14 cellular contexts compared by ENCODE assay signal in genomic region chr2:43192939-43193651, GRCh38. TPM values are rescaled to one million over a fixed set of nuclear protein-coding genes. Genes with fewer than 3 reads are reported as not detected.
A peak's percentile ranks its signal among the peaks of the same experiment; 100 is the strongest.
DNase-seq lines count a peak whose midpoint lies in the region; ATAC-seq and TF ChIP-seq lines count a peak whose summit lies in the region.
"Had no signal": no experiment of that assay in that cellular context is flagged by ENCODE, and none has a peak within 500 bp of the region (broad histone marks: within the 10 kb centered on the region; RNA-seq: fewer than 3 reads in every experiment).

No MANE protein-coding gene starts in this region.

- no peak overlapping the region for H2AFZ ChIP-seq in smooth muscle cell (ENCODE audit: low read depth)

- H3K9me3 Mint-ChIP-seq in activated naive CD4-positive, alpha-beta T cell treated with anti-CD3 and anti-CD28 coated beads, Interleukin-2, amount 50 U/mL, for 24 hours: no peaks in the 10 kb centered on the region
- no peaks in the 10 kb centered on the region for H3K9me3 Mint-ChIP-seq in mesothelial cell of epicardium

- intact Hi-C loops in transverse colon (cut with DNase I; ENCODE audit: low total_unique reads): no loop called here

- H3K4me1 ChIP-seq in transverse colon (peaks cover 13 to 51% (median 37%) of the 10 kb centered on the region in 4 donors), smooth muscle cell (ENCODE audit: low read depth) (no peaks in the 10 kb centered on the region)

- H3K9me3 ChIP-seq in transverse colon (no peaks in the 10 kb centered on the region), smooth muscle cell (replicated peaks; ENCODE audit: low read depth) (no peaks in the 10 kb centered on the region)
- H3K9me3 ChIP-seq: tibial nerve had no signal

- H3K27me3 ChIP-seq in transverse colon: no peaks in the 10 kb centered on the region
- no peaks in the 10 kb centered on the region for H3K27me3 ChIP-seq in smooth muscle cell (ENCODE audit: low read depth)
- H3K27me3 ChIP-seq: tibial nerve had no signal

- TF ChIP-seq EP300 in transverse colon (IDR thresholded peaks at IDR 0.05; ENCODE audit: low read depth): no peak

- H3F3A ChIP-seq in smooth muscle cell (ENCODE audit: low read depth): no peaks in the 10 kb centered on the region

- H3K9ac ChIP-seq in smooth muscle cell (ENCODE audit: low read depth): no peak overlapping the region

- H3K4me3 ChIP-seq in transverse colon: no peak overlapping the region
- no peak overlapping the region for H3K4me3 ChIP-seq in smooth muscle cell
- H3K4me3 ChIP-seq: tibial nerve had no signal

- TF ChIP-seq POLR2A in transverse colon (IDR thresholded peaks at IDR 0.05): no peak

- 61% methylated on average over 10 of the region's 10 CpGs; no CpG with 5 or more reads in 1 of the 2 donors for WGBS in transverse colon (ENCODE audit: low coverage in 1 of 2), 2 donors
- 82% methylated on average over 10 of the region's 10 CpGs for WGBS in smooth muscle cell (ENCODE audit: low lambda C conversion rate)

- H3K4me3 Mint-ChIP-seq in activated naive CD4-positive, alpha-beta T cell treated with anti-CD3 and anti-CD28 coated beads, Interleukin-2, amount 50 U/mL, for 24 hours: peak overlapping the region; percentile 91
- no peak overlapping the region for H3K4me3 Mint-ChIP-seq in mesothelial cell of epicardium

- H3K27me3 Mint-ChIP-seq in activated naive CD4-positive, alpha-beta T cell treated with anti-CD3 and anti-CD28 coated beads, Interleukin-2, amount 50 U/mL, for 24 hours: no peaks in the 10 kb centered on the region
- H3K27me3 Mint-ChIP-seq in mesothelial cell of epicardium (ENCODE audit: low read depth): no peaks in the 10 kb centered on the region

- H3K27ac ChIP-seq in transverse colon: peak overlapping the region; percentile 86 to 92 (median 88)
- no peak overlapping the region for H3K27ac ChIP-seq in smooth muscle cell (ENCODE audit: low read depth)

- no peaks in the 10 kb centered on the region for H3K36me3 ChIP-seq in transverse colon
- H3K36me3 ChIP-seq in smooth muscle cell (ENCODE audit: low read depth): no peaks in the 10 kb centered on the region
- H3K36me3 ChIP-seq: tibial nerve had no signal

- no peaks in the 10 kb centered on the region for H3K79me2 ChIP-seq in smooth muscle cell (ENCODE audit: low read depth)

- no peaks in the 10 kb centered on the region for H4K20me1 ChIP-seq in smooth muscle cell (ENCODE audit: low read depth)

- H3K27ac Mint-ChIP-seq in activated naive CD4-positive, alpha-beta T cell treated with anti-CD3 and anti-CD28 coated beads, Interleukin-2, amount 50 U/mL, for 24 hours: peak overlapping the region; percentile 97
- peak overlapping the region; percentile 63 for H3K27ac Mint-ChIP-seq in mesothelial cell of epicardium

- in situ Hi-C loops in transverse colon (cut with MboI; ENCODE audit: low pct_ligation_motif_present in 1 of 4, low pct_unique_long_range_greater_than_20kb in 1 of 4, low sequenced_read_pairs in 3 of 4): no loop called here

- TF ChIP-seq CTCF in mesothelial cell of epicardium (IDR thresholded peaks at IDR 0.05; ENCODE audit: unreplicated experiment): no peak
- TF ChIP-seq CTCF in transverse colon (IDR thresholded peaks at IDR 0.05): no peak
- TF ChIP-seq CTCF in smooth muscle cell (IDR thresholded peaks at IDR 0.05; ENCODE audit: borderline replicate concordance, insufficient read depth, poor library complexity, severe bottlenecking): no peak

- ATAC-seq in HG02759 (IDR thresholded peaks at IDR 0.05; ENCODE audit: unreplicated experiment): no peak
- ATAC-seq: left cardiac atrium had no signal

- H3K4me2 ChIP-seq in smooth muscle cell: no peak overlapping the region

- H3K36me3 Mint-ChIP-seq in activated naive CD4-positive, alpha-beta T cell treated with anti-CD3 and anti-CD28 coated beads, Interleukin-2, amount 50 U/mL, for 24 hours: peaks cover 2% of the 10 kb centered on the region
- H3K36me3 Mint-ChIP-seq in mesothelial cell of epicardium: no peaks in the 10 kb centered on the region

- H3K4me1 Mint-ChIP-seq in activated naive CD4-positive, alpha-beta T cell treated with anti-CD3 and anti-CD28 coated beads, Interleukin-2, amount 50 U/mL, for 24 hours: peaks cover 71% of the 10 kb centered on the region
- peaks cover 20% of the 10 kb centered on the region for H3K4me1 Mint-ChIP-seq in mesothelial cell of epicardium

- DNase-seq in activated naive CD4-positive, alpha-beta T cell treated with Interleukin-2 at 50 U/mL for 16 hours: peak; percentile 30
- no peak for DNase-seq in activated naive CD4-positive, alpha-beta T cell treated with anti-CD3 and anti-CD28 coated beads, Interleukin-2, amount 50 U/mL, for 16 hours
- DNase-seq in mesothelial cell of epicardium (ENCODE audit: low spot score in 2 of 2, unreplicated experiment in 2 of 2): no peak
- DNase-seq in transverse colon: peak; percentile 40
- no peak for DNase-seq in smooth muscle cell (lab: John Stamatoyannopoulos, UW; ENCODE audit: unreplicated experiment)
- DNase-seq in pons (ENCODE audit: low spot score): no peak
- DNase-seq: aorta; effector CD8-positive, alpha-beta T cell; left cardiac atrium; NCI-H526 treated with DMSO at 0.1 percent for 48 hours; SIG-M5 had no signal

RNA-seq across cellular contexts. Expression of gene ZFP36L2, which starts 33.3 kb away (rescaled TPM):
- total RNA-seq in mesothelial cell of epicardium (93.6 to 100 TPM (median 98.3 TPM) in 3 replicates), transverse colon (100 to 1,000 TPM; 114 to 305 (median 208) TPM), smooth muscle cell (7.1 and 8.2 TPM in 2 replicates)
- polyA plus RNA-seq in smooth muscle cell: 25.8 and 29.4 TPM in 2 replicates

Comparison
In these comparisons a context has a peak if more than half of its experiments do, and no peak if none do; other contexts are left out.
1. DNase-seq: peak in activated naive CD4-positive, alpha-beta T cell treated with Interleukin-2 at 50 U/mL for 16 hours (single experiment) and transverse colon (single experiment); none in activated naive CD4-positive, alpha-beta T cell treated with anti-CD3 and anti-CD28 coated beads, Interleukin-2, amount 50 U/mL, for 16 hours (single experiment), mesothelial cell of epicardium (0 of 2), smooth muscle cell (single experiment) and pons (single experiment).
2. RNA of gene ZFP36L2, which starts 33.3 kb away (total RNA-seq): 114 to 305 TPM in transverse colon and 93.6 to 100 TPM in mesothelial cell of epicardium; 7.1 to 8.2 TPM in smooth muscle cell; every median in the first group is over 10 times any median in the second.